9 cellular contexts compared by ENCODE assay signal in the genomic region with DNA sequence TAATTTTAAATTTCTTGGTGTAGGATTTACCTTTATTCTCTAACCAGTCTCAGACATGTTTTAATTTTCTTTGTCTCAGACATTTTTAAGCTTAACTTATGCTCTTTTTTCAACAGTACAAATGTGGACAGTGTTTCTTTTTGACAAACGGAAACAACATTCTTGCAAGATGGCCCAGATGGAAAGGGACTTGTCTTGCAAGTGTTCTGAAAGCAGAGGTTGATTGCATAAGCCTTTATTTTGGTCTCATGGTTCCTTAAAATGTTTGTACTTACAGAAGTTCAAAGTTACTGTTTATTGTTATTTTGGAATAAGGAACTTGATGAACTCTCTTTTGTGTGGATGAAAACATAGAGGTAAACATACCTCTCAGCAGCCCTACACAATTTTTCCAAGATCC. TPM values are rescaled to one million over a fixed set of nuclear protein-coding genes. Genes with fewer than 3 reads are reported as not detected.
A peak's percentile ranks its signal among the peaks of the same experiment; 100 is the strongest.
DNase-seq lines count a peak whose midpoint lies in the region; ATAC-seq and TF ChIP-seq lines count a peak whose summit lies in the region.
"Had no signal": no experiment of that assay in that cellular context is flagged by ENCODE, and none has a peak within 500 bp of the region (broad histone marks: within the 10 kb centered on the region; RNA-seq: fewer than 3 reads in every experiment).

No MANE protein-coding gene starts in this region.

- peak overlapping the region; percentile 60 to 89 (median 82) for H3K4me3 Mint-ChIP-seq in CD4-positive, CD25-positive, alpha-beta regulatory T cell

- peaks cover 100% of the 10 kb centered on the region for H3K4me1 ChIP-seq in CD4-positive, CD25-positive, alpha-beta regulatory T cell (ENCODE audit: control insufficient read depth, insufficient read depth, low read length, poor library complexity, severe bottlenecking)
- H3K4me1 ChIP-seq in neutrophil (ENCODE audit: control insufficient read depth in 1 of 2, insufficient read depth in 1 of 2, low read depth in 1 of 2, low read length in 1 of 2) = peaks cover 100% of the 10 kb centered on the region in 2 experiments

- no peak for TF ChIP-seq POLR2A in NB4 (IDR thresholded peaks at IDR 0.05; ENCODE audit: extremely low read depth, insufficient read length)

- no peak for ATAC-seq in CD4-positive, CD25-positive, alpha-beta regulatory T cell (ENCODE audit: low read depth in 2 of 2)

- H3K9me3 Mint-ChIP-seq in CD4-positive, CD25-positive, alpha-beta regulatory T cell = peaks cover 0 to 3% (median 0%) of the 10 kb centered on the region in 7 donors

- H3K4me3 ChIP-seq in CD4-positive, CD25-positive, alpha-beta regulatory T cell (ENCODE audit: low read depth, low read length) = peak overlapping the region; percentile 84
- H3K4me3 ChIP-seq in NB4 (ENCODE audit: low read depth, low read length) (no peak overlapping the region), neutrophil (ENCODE audit: low read depth in 1 of 2, low read length in 1 of 2) (peak overlapping the region; percentile 46 to 60)
- H3K4me3 ChIP-seq: SK-N-MC had no signal

- H3K9me3 ChIP-seq in CD4-positive, CD25-positive, alpha-beta regulatory T cell (ENCODE audit: control insufficient read depth in 2 of 2, low read length in 2 of 2) = no peaks in the 10 kb centered on the region
- H3K9me3 ChIP-seq in neutrophil = no peaks in the 10 kb centered on the region

- peak overlapping the region; percentile 99 for H3K27ac ChIP-seq in CD4-positive, CD25-positive, alpha-beta regulatory T cell (ENCODE audit: insufficient read depth, low read length, poor library complexity, severe bottlenecking)
- peak overlapping the region; percentile 66 for H3K27ac ChIP-seq in cingulate gyrus (ENCODE audit: low read depth, low read length)
- H3K27ac ChIP-seq in neutrophil = peak overlapping the region; percentile 92
- H3K27ac ChIP-seq: SK-N-MC had no signal

- no peaks in the 10 kb centered on the region for H3K27me3 ChIP-seq in CD4-positive, CD25-positive, alpha-beta regulatory T cell (ENCODE audit: control insufficient read depth, insufficient read depth, low read length)
- H3K27me3 ChIP-seq in neutrophil = no peaks in the 10 kb centered on the region

- no peaks in the 10 kb centered on the region for H3K27me3 Mint-ChIP-seq in CD4-positive, CD25-positive, alpha-beta regulatory T cell

- peaks cover 8% of the 10 kb centered on the region for H3K36me3 ChIP-seq in CD4-positive, CD25-positive, alpha-beta regulatory T cell (ENCODE audit: control insufficient read depth, insufficient read depth, low read length)
- peaks cover 4% of the 10 kb centered on the region for H3K36me3 ChIP-seq in neutrophil

- peak in 1 of 3 donors; percentile 44 for DNase-seq in CD4-positive, CD25-positive, alpha-beta regulatory T cell
- peak; percentile 75 for DNase-seq in NB4 (ENCODE audit: low read depth)
- DNase-seq in DMS 273 (lab: John Stamatoyannopoulos, UW; ENCODE audit: unreplicated experiment) = no peak
- no peak for DNase-seq in NCI-H82 (lab: John Stamatoyannopoulos, UW)
- DNase-seq in HT-29 (ENCODE audit: low spot score) = no peak
- DNase-seq in DMS 273 treated with DMSO at 0.1 percent for 48 hours (lab: John Stamatoyannopoulos, UW) = no peak

- peaks cover 42 to 95% (median 84%) of the 10 kb centered on the region in 4 donors for H3K4me1 Mint-ChIP-seq in CD4-positive, CD25-positive, alpha-beta regulatory T cell

- peaks cover 16% of the 10 kb centered on the region for H3K36me3 Mint-ChIP-seq in CD4-positive, CD25-positive, alpha-beta regulatory T cell

- peak overlapping the region; percentile 90 to 100 (median 97) for H3K27ac Mint-ChIP-seq in CD4-positive, CD25-positive, alpha-beta regulatory T cell

- TF ChIP-seq CTCF in NB4 (IDR thresholded peaks at IDR 0.05; ENCODE audit: low read depth, low read length) (no peak), neutrophil (IDR thresholded peaks at IDR 0.05) (no peak)

RNA-seq across cellular contexts. Expression of gene SMAP2, which starts 22.9 kb away (rescaled TPM):
- 341 TPM for total RNA-seq in CD4-positive, CD25-positive, alpha-beta regulatory T cell
- 100 to 1,000 TPM; 297 to 472 (median 407) TPM for polyA plus RNA-seq in CD4-positive, CD25-positive, alpha-beta regulatory T cell
- total RNA-seq in HT-29 (2014; rRNA removed; shearing (Covaris generic)) = 12.9 and 14.1 TPM in 2 replicates

RNA-seq across cellular contexts. Expression of gene ZFP69B, which starts 53.9 kb away (rescaled TPM):
- total RNA-seq in CD4-positive, CD25-positive, alpha-beta regulatory T cell = 2.1 TPM
- 1 to 10 TPM; 1.3 to 2.6 (median 1.8) TPM for polyA plus RNA-seq in CD4-positive, CD25-positive, alpha-beta regulatory T cell
- 0.57 and 1.3 TPM in 2 replicates for total RNA-seq in HT-29 (2014; rRNA removed; shearing (Covaris generic))

Comparison
In these comparisons a context has a peak if more than half of its experiments do, and no peak if none do; other contexts are left out.
1. RNA of gene SMAP2, which starts 22.9 kb away (total RNA-seq): 341 TPM in CD4-positive, CD25-positive, alpha-beta regulatory T cell (single experiment); 12.9 to 14.1 TPM in HT-29; every median in the first group is over 10 times any median in the second.
2. Peak in every context shown above with its lines, with median percentiles within 50 percentile points of each other: H3K27ac ChIP-seq.